8 cellular contexts compared by ENCODE assay signal in genomic region chr10:63630928-63631685, GRCh38.
DNase-seq lines count a peak whose midpoint lies in the region; ATAC-seq, FAIRE-seq and TF ChIP-seq lines count a peak whose summit lies in the region.

No MANE protein-coding gene starts in this region.

- H3K4me3 ChIP-seq in HUES64 (ENCODE audit: low read length) (peak overlapping the region; percentile 81), uterus (peak overlapping the region; percentile 33 to 57)

- FAIRE-seq in A204.1 (lab: Jason Lieb, UNC) = peak; percentile 14

- H3K27ac Mint-ChIP-seq in MCF 10A (ENCODE audit: low read depth, unreplicated experiment) (peak overlapping the region; percentile 94), memory B cell (no peak overlapping the region)

- CTCF ChIA-PET in MCF 10A (lab: Yijun Ruan, JAX) = interaction anchor here (0.6 to 8.7 kb wide), 14 partner anchors 8 to 464 kb away, joined by 3 to 87 read pairs (median 5); no protein-coding TSS in a partner anchor

- H3K27ac ChIP-seq in HUES64 (ENCODE audit: low read depth, low read length) (peak overlapping the region; percentile 100; the same call in 1 of the 2 replicates), uterus (peak overlapping the region; percentile 89 to 98)

- H3K4me1 Mint-ChIP-seq in MCF 10A (ENCODE audit: insufficient read depth, unreplicated experiment) (peaks cover 32% of the 10 kb centered on the region), memory B cell (peaks cover 25% of the 10 kb centered on the region)

- WGBS in HUES64 = 33% methylated on average over 18 of the region's 20 CpGs

- intact Hi-C loops in MCF 10A (cut with micrococcal nuclease) (loop anchor here (2.0 to 10.0 kb wide), 2 partner anchors 136 to 1196 kb away; no protein-coding TSS in a partner anchor), uterus (cut with DNase I; ENCODE audit: low total_unique reads) (loop anchor here (10.0 kb wide), 1 partner anchor 84 kb away; no protein-coding TSS in a partner anchor)

- H3K27me3 ChIP-seq in HUES64 (ENCODE audit: insufficient read depth, low read length) = no peaks in the 10 kb centered on the region
- no peaks in the 10 kb centered on the region for H3K27me3 ChIP-seq in uterus

- POLR2A ChIA-PET in MCF 10A (lab: Yijun Ruan, JAX) = interaction anchor here (0.6 to 6.0 kb wide), 39 partner anchors 9 to 457 kb away, joined by 3 to 106 read pairs (median 4); partner anchors contain the start of genes JMJD1C and REEP3

- H3K9me3 ChIP-seq in HUES64 (ENCODE audit: insufficient read depth, low read depth, low read length) = no peaks in the 10 kb centered on the region
- H3K9me3 ChIP-seq in uterus = no peaks in the 10 kb centered on the region

- H3K4me3 Mint-ChIP-seq in MCF 10A (ENCODE audit: unreplicated experiment) = peak overlapping the region; percentile 94
- H3K4me3 Mint-ChIP-seq in memory B cell = peak overlapping the region; percentile 91

- H3K36me3 Mint-ChIP-seq in MCF 10A (ENCODE audit: insufficient read depth, unreplicated experiment) = no peaks in the 10 kb centered on the region
- no peaks in the 10 kb centered on the region for H3K36me3 Mint-ChIP-seq in memory B cell

- H3K36me3 ChIP-seq in HUES64 (ENCODE audit: insufficient read depth, low read length) (no peaks in the 10 kb centered on the region), uterus (no peaks in the 10 kb centered on the region)

- TF ChIP-seq CTCF in MCF 10A (IDR thresholded peaks at IDR 0.05; ENCODE audit: unreplicated experiment) (no peak), uterus (IDR thresholded peaks at IDR 0.05) (no peak)

- TF ChIP-seq POLR2A in uterus (IDR thresholded peaks at IDR 0.05) = no peak

- peak overlapping the region; percentile 30 for H3K9ac ChIP-seq in HUES64 (ENCODE audit: low read depth, low read length)

- H3K4me1 ChIP-seq in HUES64 (ENCODE audit: insufficient read depth, low read length) (peaks cover 30% of the 10 kb centered on the region), uterus (no peaks in the 10 kb centered on the region)

- H3K27me3 Mint-ChIP-seq in MCF 10A (ENCODE audit: insufficient read depth, unreplicated experiment) (no peaks in the 10 kb centered on the region), memory B cell (no peaks in the 10 kb centered on the region)

- H3K9me3 Mint-ChIP-seq in MCF 10A (ENCODE audit: unreplicated experiment) = no peaks in the 10 kb centered on the region
- H3K9me3 Mint-ChIP-seq in memory B cell = no peaks in the 10 kb centered on the region

- ATAC-seq in memory B cell (ENCODE audit: low read depth) (no peak), GM19328 (IDR thresholded peaks at IDR 0.05; ENCODE audit: unreplicated experiment) (no peak)

- DNase-seq in MCF 10A (ENCODE audit: unreplicated experiment) (no peak), memory B cell (ENCODE audit: low spot score in 2 of 2) (no peak), uterus (no peak), NCI-H510A (lab: John Stamatoyannopoulos, UW) (no peak), NCI-H2196 (lab: John Stamatoyannopoulos, UW; ENCODE audit: unreplicated experiment) (no peak)

- TSS peak; percentile 38 for BruUV-seq in MCF 10A (replicated peaks; lab: Mats Ljungman, UMichigan)
